22 cellular contexts compared by ENCODE assay signal in the genomic region with DNA sequence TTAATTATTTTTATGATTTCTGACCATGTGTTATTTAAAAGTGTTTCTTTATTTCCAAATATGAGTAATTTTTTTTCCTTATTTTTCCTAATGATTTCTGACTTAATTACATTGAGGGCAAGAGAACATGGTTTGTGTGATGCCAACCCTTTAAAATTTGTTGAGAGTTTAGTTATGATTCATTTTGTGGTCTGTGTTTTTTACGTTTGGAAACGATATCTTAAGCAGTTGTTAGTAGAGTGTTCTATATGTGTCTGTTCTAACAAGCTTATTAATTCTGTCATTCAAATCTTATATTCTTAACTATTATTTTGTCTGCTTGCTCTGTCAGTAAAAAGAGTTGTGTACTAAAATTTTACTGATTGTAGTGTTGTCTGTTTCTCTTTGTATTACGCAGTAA. TPM values are rescaled to one million over a fixed set of nuclear protein-coding genes. Genes with fewer than 3 reads are reported as not detected.
DNase-seq lines count a peak whose midpoint lies in the region; ATAC-seq, FAIRE-seq and TF ChIP-seq lines count a peak whose summit lies in the region.
"Had no signal": no experiment of that assay in that cellular context is flagged by ENCODE, and none has a peak within 500 bp of the region (broad histone marks: within the 10 kb centered on the region; RNA-seq: fewer than 3 reads in every experiment).

No MANE protein-coding gene starts in this region.

- H3K36me3 ChIP-seq in ACC112 (ENCODE audit: insufficient read depth, low read length) (peaks cover 14% of the 10 kb centered on the region), kidney (ENCODE audit: control insufficient read depth in 1 of 2, insufficient read depth in 2 of 2, low read length in 2 of 2) (no peaks in the 10 kb centered on the region), neural progenitor cell (peaks cover 8% of the 10 kb centered on the region)
- H3K36me3 ChIP-seq: thyroid gland had no signal

- DNase-seq in kidney: no peak
- no peak for DNase-seq in pons (ENCODE audit: low spot score)
- no peak for DNase-seq in neural progenitor cell (ENCODE audit: low spot score)
- no peak for DNase-seq in caudate nucleus (lab: John Stamatoyannopoulos, UW)
- DNase-seq: activated CD4-positive, CD25-positive, alpha-beta regulatory T cell; activated naive CD4-positive, alpha-beta T cell treated with Interleukin-2 at 50 U/mL for 16 hours; activated T-cell treated with anti-CD3 and anti-CD28 coated beads, Interleukin-2, amount 50 U/mL, for 4 hours; amygdala; central memory CD4-positive, alpha-beta T cell; MM.1S; NCI-H146; nucleus accumbens; Right ventricle myocardium superior; stimulated activated CD4-positive, alpha-beta T cell treated with anti-CD3 and anti-CD28 coated beads, Interleukin-12 subunit alpha, Interleukin-12 subunit beta, amount 100 ng/mL, for 4 hours; stimulated activated CD4-positive, alpha-beta T cell treated with anti-CD3 and anti-CD28 coated beads, Interleukin-4, amount 100 ng/mL, for 24 hours; thyroid gland had no signal

- TF ChIP-seq CTCF in kidney (IDR thresholded peaks at IDR 0.05; ENCODE audit: borderline replicate concordance, extremely low read depth, insufficient read depth): no peak
- no peak for TF ChIP-seq CTCF in neural progenitor cell (IDR thresholded peaks at IDR 0.05)

- H3K4me1 ChIP-seq in ACC112 (ENCODE audit: control insufficient read depth, insufficient read depth, low read length, unreplicated experiment) (peaks cover 7% of the 10 kb centered on the region), kidney (ENCODE audit: control insufficient read depth in 1 of 2, insufficient read depth in 1 of 2, low read depth in 1 of 2, low read length in 2 of 2) (peaks cover 0 to 5% of the 10 kb centered on the region in 2 donors), neural progenitor cell (no peaks in the 10 kb centered on the region)

- H2AFZ ChIP-seq in ACC112 (ENCODE audit: low read length, unreplicated experiment): no peak overlapping the region
- H2AFZ ChIP-seq in neural progenitor cell (replicated peaks): no peak overlapping the region

- no peak overlapping the region for H3K4me3 ChIP-seq in ACC112 (ENCODE audit: low read depth, low read length)
- no peak overlapping the region for H3K4me3 ChIP-seq in kidney (ENCODE audit: low read length in 2 of 2)
- no peak overlapping the region for H3K4me3 ChIP-seq in neural progenitor cell
- H3K4me3 ChIP-seq: thyroid gland had no signal

- peaks cover 19% of the 10 kb centered on the region for H3K4me1 Mint-ChIP-seq in activated T-helper 17 cell treated with anti-CD3 and anti-CD28 coated beads, Interleukin-2, amount 50 U/mL, for 72 hours
- peaks cover 2% of the 10 kb centered on the region for H3K4me1 Mint-ChIP-seq in neural progenitor cell

- H3K27ac ChIP-seq in ACC112 (ENCODE audit: low read depth, low read length) (peak overlapping the region; percentile 24; the same call in 1 of the 2 replicates), kidney (ENCODE audit: low read depth in 2 of 2, low read length in 2 of 2) (no peak overlapping the region), neural progenitor cell (no peak overlapping the region), caudate nucleus (ENCODE audit: low read depth, low read length) (no peak overlapping the region)
- H3K27ac ChIP-seq: thyroid gland had no signal

- H4K20me1 ChIP-seq in neural progenitor cell (ENCODE audit: low read depth): no peaks in the 10 kb centered on the region

- H3K9ac ChIP-seq in kidney (ENCODE audit: low read length in 2 of 2) (no peak overlapping the region), neural progenitor cell (no peak overlapping the region)

- no peaks in the 10 kb centered on the region for H3K27me3 Mint-ChIP-seq in activated T-helper 17 cell treated with anti-CD3 and anti-CD28 coated beads, Interleukin-2, amount 50 U/mL, for 72 hours
- H3K27me3 Mint-ChIP-seq in neural progenitor cell (ENCODE audit: insufficient read depth, low read depth): no peaks in the 10 kb centered on the region
- H3K27me3 Mint-ChIP-seq: stimulated activated naive CD8-positive, alpha-beta T cell treated with anti-CD3 and anti-CD28 coated beads, Interleukin-15, Interleukin-2, amounts not matched to agents 100 ng/mL and 50 ng/mL, for 24 hours had no signal

- no peaks in the 10 kb centered on the region for H3F3A ChIP-seq in neural progenitor cell (ENCODE audit: low read depth)

- H3K79me2 ChIP-seq in ACC112 (ENCODE audit: control insufficient read depth, insufficient read depth, low read length, unreplicated experiment): peaks cover 34% of the 10 kb centered on the region
- peaks cover 52% of the 10 kb centered on the region for H3K79me2 ChIP-seq in neural progenitor cell (ENCODE audit: low read depth)

- H3K9me3 Mint-ChIP-seq in activated T-helper 17 cell treated with anti-CD3 and anti-CD28 coated beads, Interleukin-2, amount 50 U/mL, for 72 hours: no peaks in the 10 kb centered on the region
- peaks cover 9% of the 10 kb centered on the region for H3K9me3 Mint-ChIP-seq in neural progenitor cell

- peak; percentile 60 for FAIRE-seq in G401.6 (lab: Jason Lieb, UNC)
- FAIRE-seq in kidney (lab: Jason Lieb, UNC): peak; percentile 74
- FAIRE-seq: endothelial cell of umbilical vein had no signal

- peak overlapping the region; percentile 15 for H3K27ac Mint-ChIP-seq in activated T-helper 17 cell treated with anti-CD3 and anti-CD28 coated beads, Interleukin-2, amount 50 U/mL, for 72 hours
- no peak overlapping the region for H3K27ac Mint-ChIP-seq in neural progenitor cell
- H3K27ac Mint-ChIP-seq: stimulated activated naive CD8-positive, alpha-beta T cell treated with anti-CD3 and anti-CD28 coated beads, Interleukin-15, Interleukin-2, amounts not matched to agents 100 ng/mL and 50 ng/mL, for 24 hours had no signal

- intact Hi-C loops in kidney (cut with DNase I): no loop called here

- H3K27me3 ChIP-seq in ACC112 (ENCODE audit: insufficient read depth, low read length) (no peaks in the 10 kb centered on the region), neural progenitor cell (no peaks in the 10 kb centered on the region)
- H3K27me3 ChIP-seq: thyroid gland had no signal

- H3K4me2 ChIP-seq in neural progenitor cell: no peak overlapping the region

- H3K4me3 Mint-ChIP-seq in activated T-helper 17 cell treated with anti-CD3 and anti-CD28 coated beads, Interleukin-2, amount 50 U/mL, for 72 hours: peak overlapping the region; percentile 10
- no peak overlapping the region for H3K4me3 Mint-ChIP-seq in neural progenitor cell
- H3K4me3 Mint-ChIP-seq: activated T-cell treated with anti-CD3 and anti-CD28 coated beads, Interleukin-2, amount 50 U/mL, for 4 hours; CD14-positive monocyte; stimulated activated naive CD8-positive, alpha-beta T cell treated with anti-CD3 and anti-CD28 coated beads, Interleukin-15, Interleukin-2, amounts not matched to agents 100 ng/mL and 50 ng/mL, for 24 hours had no signal

- peaks cover 0 to 3% of the 10 kb centered on the region in 2 donors for H3K9me3 ChIP-seq in kidney (ENCODE audit: control insufficient read depth in 1 of 2, low read length in 2 of 2)
- no peaks in the 10 kb centered on the region for H3K9me3 ChIP-seq in neural progenitor cell (ENCODE audit: low read depth)
- H3K9me3 ChIP-seq: thyroid gland had no signal

- peaks cover 63% of the 10 kb centered on the region for H3K36me3 Mint-ChIP-seq in activated T-helper 17 cell treated with anti-CD3 and anti-CD28 coated beads, Interleukin-2, amount 50 U/mL, for 72 hours (ENCODE audit: low read depth)
- H3K36me3 Mint-ChIP-seq in neural progenitor cell: peaks cover 37% of the 10 kb centered on the region

- ATAC-seq in activated T-helper 17 cell treated with anti-CD3 and anti-CD28 coated beads, Interleukin-2, amount 50 U/mL, for 72 hours (replicated peaks): peak; percentile 73
- ATAC-seq: activated T-cell treated with anti-CD3 and anti-CD28 coated beads, Interleukin-2, amount 50 U/mL, for 4 hours had no signal

RNA-seq across cellular contexts. Expression of a gene that starts 15.0 kb away (rescaled TPM):
- 10 to 100 TPM; 35.6 to 44.7 TPM for total RNA-seq in activated T-helper 17 cell treated with anti-CD3 and anti-CD28 coated beads, Interleukin-2, amount 50 U/mL, for 72 hours
- total RNA-seq in kidney (45.0 TPM), neural progenitor cell (ENCODE audit: low replicate concordance) (47.6 and 71.5 TPM in 2 replicates)
- 10.4 TPM for polyA plus RNA-seq in kidney (ENCODE audit: insufficient read depth, low read depth, low replicate concordance)
